Comparison of ENCODE assay signal across 26 cellular contexts in the genomic region with DNA sequence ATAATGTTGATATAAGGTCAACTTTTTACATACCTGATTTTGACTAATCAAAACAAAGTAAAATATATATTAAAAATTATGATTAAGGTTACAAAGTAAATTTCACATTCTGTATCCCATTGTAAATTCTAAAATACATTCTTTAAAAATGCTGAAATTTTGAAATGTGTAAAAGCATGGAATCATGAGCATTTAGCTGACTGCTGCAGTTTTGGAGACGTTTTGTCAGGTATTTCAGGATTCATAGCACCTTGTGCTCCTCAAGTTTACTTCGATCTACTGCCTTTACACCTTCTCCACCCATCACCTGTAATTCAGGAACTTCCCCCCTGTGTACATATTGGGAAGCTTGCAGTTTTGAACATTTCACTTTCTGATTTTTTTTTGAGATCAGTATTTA.
"Had no signal": no experiment of that assay in that cellular context is flagged by ENCODE, and none has a peak within 500 bp of the region (broad histone marks: within the 10 kb centered on the region; RNA-seq: fewer than 3 reads in every experiment).

No MANE protein-coding gene starts in this region.

- ATAC-seq: stimulated activated effector memory CD8-positive, alpha-beta T cell treated with anti-CD3 and anti-CD28 coated beads, Interleukin-12 subunit alpha, Interleukin-12 subunit beta, amount 100 ng/mL, for 72 hours; stimulated activated memory B cell treated with anti-CD40 and anti-IgM and Interleukin-4, amounts not matched to agents 10 μg/mL and 1 μg/mL and 100 μg/mL, for 72 hours; stimulated activated naive B cell treated with anti-CD40 and anti-IgM and Interleukin-4, amounts not matched to agents 10 μg/mL and 1 μg/mL and 100 μg/mL, for 72 hours; stimulated activated naive CD8-positive, alpha-beta T cell treated with anti-CD3 and anti-CD28 coated beads, Interleukin-15, amount 100 ng/mL, for 72 hours; stimulated activated naive CD8-positive, alpha-beta T cell treated with anti-CD3 and anti-CD28 coated beads, Interleukin-15, Interleukin-2, amounts not matched to agents 100 U/mL and 50 U/mL, for 24 hours; upper lobe of right lung had no signal

- H3K27ac ChIP-seq: stomach, suprapubic skin, testis, thoracic aorta, thyroid gland, tibial artery, tibial nerve, transverse colon, upper lobe of left lung, upper lobe of right lung, uterus, vagina had no signal

- H3K4me1 ChIP-seq: stomach, suprapubic skin, testis, thyroid gland, tibial artery, transverse colon, upper lobe of left lung, upper lobe of right lung, uterus, vagina had no signal

- DNase-seq: stimulated activated CD4-positive, alpha-beta T cell treated with anti-CD3 and anti-CD28 coated beads, Interleukin-2, amount 100 ng/mL, for 48 hours; stimulated activated CD4-positive, alpha-beta T cell treated with anti-CD3 and anti-CD28 coated beads, Interleukin-4, amount 100 ng/mL, for 1 hour; stimulated activated CD4-positive, alpha-beta T cell treated with anti-CD3 and anti-CD28 coated beads, Interleukin-4, amount 100 ng/mL, for 24 hours; stimulated activated CD4-positive, alpha-beta T cell treated with anti-CD3 and anti-CD28 coated beads, Interleukin-4, amount 100 ng/mL, for 4 hours; stimulated activated CD8-positive, alpha-beta memory T cell treated with anti-CD3 and anti-CD28 coated beads, Interleukin-4, amount 100 ng/mL, for 48 hours; stimulated activated naive B cell treated with anti-CD40 and anti-IgM and Interleukin-4, amounts not matched to agents 10 μg/mL and 1 μg/mL and 100 μg/mL, for 72 hours; stimulated activated naive CD4-positive, alpha-beta T cell; stimulated activated naive CD4-positive, alpha-beta T cell treated with Interleukin-2 at 50 U/mL for 16 hours; stimulated activated naive CD8-positive, alpha-beta T cell treated with anti-CD3 and anti-CD28 coated beads, Interleukin-15, amount 100 ng/mL, for 72 hours; stimulated activated naive CD8-positive, alpha-beta T cell treated with anti-CD3 and anti-CD28 coated beads, Interleukin-15, Interleukin-2, amounts not matched to agents 100 U/mL and 50 U/mL, for 24 hours; stomach; substantia nigra; testis; thyroid gland; tibial artery; transverse colon; upper lobe of left lung; upper lobe of right lung; uterus had no signal

- FAIRE-seq: urothelium cell line had no signal

- H3K9me3 ChIP-seq: stomach, suprapubic skin, testis, thoracic aorta, thyroid gland, tibial artery, tibial nerve, transverse colon, upper lobe of left lung, upper lobe of right lung, uterus, vagina had no signal

- H3K36me3 ChIP-seq: thyroid gland, transverse colon, uterus had no signal

- H3K4me3 ChIP-seq: stomach, suprapubic skin, testis, thoracic aorta, thyroid gland, tibial artery, tibial nerve, transverse colon, upper lobe of left lung, upper lobe of right lung, uterus, vagina had no signal

- H3K27me3 ChIP-seq: stomach, suprapubic skin, testis, thyroid gland, tibial artery, tibial nerve, transverse colon, upper lobe of left lung, upper lobe of right lung, uterus, vagina had no signal
